In the genomic region with DNA sequence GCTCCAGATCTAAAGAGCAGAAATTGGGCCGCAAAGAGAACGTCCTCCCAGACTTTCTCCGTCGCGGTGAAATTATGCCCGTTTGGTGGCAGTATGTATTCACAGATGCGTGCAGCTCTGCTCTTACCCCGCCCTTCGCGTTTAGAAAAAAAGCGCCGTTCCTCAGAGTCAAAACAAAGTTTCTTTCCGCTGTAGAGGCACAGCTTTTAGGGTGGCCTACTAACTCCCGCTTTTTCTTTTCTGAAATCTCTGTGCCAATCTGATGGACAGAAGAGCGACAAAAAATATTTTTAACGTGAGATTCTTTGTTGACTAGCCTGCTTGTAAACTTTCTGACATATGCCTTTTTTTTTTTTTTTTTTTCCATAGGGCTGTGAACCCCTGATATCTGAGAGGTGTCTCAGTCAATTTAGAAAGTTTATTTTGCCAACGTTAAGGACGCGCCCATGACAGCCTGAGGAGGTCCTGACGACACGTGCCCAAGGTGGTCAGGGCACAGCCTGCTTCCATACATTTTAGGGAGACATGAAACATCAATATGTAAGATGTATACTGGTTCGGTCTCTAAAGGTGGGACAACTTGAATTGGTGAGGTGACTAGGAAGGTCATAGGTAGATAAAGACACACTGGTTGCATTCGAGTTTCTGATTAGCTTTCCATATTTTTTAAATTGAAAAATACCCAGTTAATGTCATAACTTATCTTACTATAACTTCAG, we compare ENCODE assay signal across 8 cellular contexts. TPM values are rescaled to one million over a fixed set of nuclear protein-coding genes. Genes with fewer than 3 reads are reported as not detected.
A peak's percentile ranks its signal among the peaks of the same experiment; 100 is the strongest.
DNase-seq lines count a peak whose midpoint lies in the region; ATAC-seq, FAIRE-seq and TF ChIP-seq lines count a peak whose summit lies in the region.
"Not testable (repeated sequence)": the region's sequence is repeated elsewhere in the genome, so short reads cannot be mapped to it uniquely, and the experiment has no call there.

No MANE protein-coding gene starts in this region.

- not testable (repeated sequence) for H3K36me3 ChIP-seq in CD4-positive, CD25-positive, alpha-beta regulatory T cell (ENCODE audit: control insufficient read depth, insufficient read depth, low read length); kidney (ENCODE audit: control insufficient read depth in 1 of 2, insufficient read depth in 2 of 2, low read length in 2 of 2)

- H3K9me3 ChIP-seq in CD4-positive, CD25-positive, alpha-beta regulatory T cell (ENCODE audit: control insufficient read depth in 2 of 2, low read length in 2 of 2); kidney (ENCODE audit: control insufficient read depth in 1 of 2, low read length in 2 of 2): not testable (repeated sequence)

- H3K4me1 Mint-ChIP-seq in CD4-positive, CD25-positive, alpha-beta regulatory T cell, result peaks cover 5 to 24% (median 15%) of the 10 kb centered on the region in 4 donors
- H3K4me1 Mint-ChIP-seq in chondrocyte (ENCODE audit: low read depth), result peaks cover 15% of the 10 kb centered on the region

- H3K9me3 Mint-ChIP-seq in CD4-positive, CD25-positive, alpha-beta regulatory T cell; chondrocyte (ENCODE audit: low read depth): not testable (repeated sequence)

- peak overlapping the region; percentile 93 to 94 (median 93) for H3K27ac Mint-ChIP-seq in CD4-positive, CD25-positive, alpha-beta regulatory T cell
- peak overlapping the region; percentile 79 for H3K27ac Mint-ChIP-seq in chondrocyte (ENCODE audit: unreplicated experiment)

- peak; percentile 54 to 60 for ATAC-seq in CD4-positive, CD25-positive, alpha-beta regulatory T cell (ENCODE audit: low read depth in 2 of 2)
- ATAC-seq in GM19452 (IDR thresholded peaks at IDR 0.05; ENCODE audit: unreplicated experiment) (peak; percentile 51), HG03135 (IDR thresholded peaks at IDR 0.05; ENCODE audit: unreplicated experiment) (peak; percentile 53)

- peak overlapping the region; percentile 77 to 90 (median 90) for H3K4me3 Mint-ChIP-seq in CD4-positive, CD25-positive, alpha-beta regulatory T cell
- H3K4me3 Mint-ChIP-seq in chondrocyte (ENCODE audit: unreplicated experiment), result peak overlapping the region; percentile 57

- peak; percentile 39 for FAIRE-seq in kidney (lab: Jason Lieb, UNC)

- H3K9ac ChIP-seq in kidney (ENCODE audit: low read length in 2 of 2), result not testable (repeated sequence)

- peaks cover 18% of the 10 kb centered on the region for H3K4me1 ChIP-seq in CD4-positive, CD25-positive, alpha-beta regulatory T cell (ENCODE audit: control insufficient read depth, insufficient read depth, low read length, poor library complexity, severe bottlenecking)
- peaks cover 4 to 14% of the 10 kb centered on the region in 2 donors for H3K4me1 ChIP-seq in kidney (ENCODE audit: control insufficient read depth in 1 of 2, insufficient read depth in 1 of 2, low read depth in 1 of 2, low read length in 2 of 2)

- intact Hi-C loops in kidney (cut with DNase I), result not testable (repeated sequence)

- not testable (repeated sequence) for TF ChIP-seq CTCF in chondrocyte (IDR thresholded peaks at IDR 0.05); kidney (IDR thresholded peaks at IDR 0.05; ENCODE audit: borderline replicate concordance, extremely low read depth, insufficient read depth)

- DNase-seq in CD4-positive, CD25-positive, alpha-beta regulatory T cell, result peak; percentile 11 to 78 (median 57)
- peak; percentile 14 for DNase-seq in NCI-H2227 (lab: John Stamatoyannopoulos, UW; ENCODE audit: unreplicated experiment)
- DNase-seq in activated CD4-positive, CD25-positive, alpha-beta regulatory T cell treated with anti-CD3 and anti-CD28 coated beads, Interleukin-2, amount 50 U/mL, for 72 hours, result peak; percentile 37
- DNase-seq in chondrocyte (ENCODE audit: low spot score); kidney: not testable (repeated sequence)
- peak; percentile 6 for DNase-seq in stimulated activated CD4-positive, alpha-beta T cell treated with anti-CD3 and anti-CD28 coated beads, Interleukin-12 subunit alpha, Interleukin-12 subunit beta, amount 100 ng/mL, for 4 hours

- peak overlapping the region; percentile 68 for H3K27ac ChIP-seq in CD4-positive, CD25-positive, alpha-beta regulatory T cell (ENCODE audit: insufficient read depth, low read length, poor library complexity, severe bottlenecking)
- not testable (repeated sequence) for H3K27ac ChIP-seq in kidney (ENCODE audit: low read depth in 2 of 2, low read length in 2 of 2)

- peak overlapping the region; percentile 69 for H3K4me3 ChIP-seq in CD4-positive, CD25-positive, alpha-beta regulatory T cell (ENCODE audit: low read depth, low read length)
- not testable (repeated sequence) for H3K4me3 ChIP-seq in kidney (ENCODE audit: low read length in 2 of 2)

- H3K36me3 Mint-ChIP-seq in CD4-positive, CD25-positive, alpha-beta regulatory T cell; chondrocyte (ENCODE audit: low read depth): not testable (repeated sequence)

- H3K27me3 ChIP-seq in CD4-positive, CD25-positive, alpha-beta regulatory T cell (ENCODE audit: control insufficient read depth, insufficient read depth, low read length), result not testable (repeated sequence)

- not testable (repeated sequence) for H3K27me3 Mint-ChIP-seq in CD4-positive, CD25-positive, alpha-beta regulatory T cell; chondrocyte (ENCODE audit: low read depth)

RNA-seq across cellular contexts. Expression of gene PBDC1, which starts 27.1 kb away (rescaled TPM):
- total RNA-seq in CD4-positive, CD25-positive, alpha-beta regulatory T cell, result 17.9 TPM
- polyA plus RNA-seq in CD4-positive, CD25-positive, alpha-beta regulatory T cell, result 10 to 100 TPM; 27.4 to 48.1 (median 38.8) TPM
- 24.4 to 24.7 TPM (median 24.7 TPM) in 3 replicates for total RNA-seq in chondrocyte
- total RNA-seq in kidney, result 23.6 TPM
- 35.5 TPM for polyA plus RNA-seq in kidney (ENCODE audit: insufficient read depth, low read depth, low replicate concordance)
